Comparison of ENCODE assay signal across 17 cellular contexts in the genomic region with DNA sequence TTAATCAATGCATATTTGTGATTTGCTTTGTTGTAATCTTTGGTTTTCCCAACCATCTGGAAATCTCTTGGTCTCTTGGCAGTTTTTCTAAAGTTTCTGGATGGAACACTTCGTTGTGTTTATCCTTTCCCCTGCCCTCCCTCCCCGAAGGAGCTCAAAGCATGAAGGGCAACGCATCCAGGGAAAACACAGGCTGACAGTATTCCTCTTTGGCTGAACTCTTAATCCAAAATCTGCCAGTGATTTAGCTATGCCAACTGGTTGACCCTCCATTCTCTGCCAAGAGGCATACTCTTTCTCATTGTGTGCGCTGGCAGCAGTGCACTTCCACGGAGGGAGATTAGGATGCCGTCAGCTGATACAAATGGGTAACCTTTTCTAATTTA.
"Had no signal": no experiment of that assay in that cellular context is flagged by ENCODE, and none has a peak within 500 bp of the region (broad histone marks: within the 10 kb centered on the region; RNA-seq: fewer than 3 reads in every experiment).

No MANE protein-coding gene starts in this region.

- H3K4me1 ChIP-seq: transverse colon had no signal

- H3K4me3 Mint-ChIP-seq: activated naive CD4-positive, alpha-beta T cell treated with anti-CD3 and anti-CD28 coated beads, Interleukin-2, amount 50 U/mL, for 24 hours; immature natural killer cell; nephron; stimulated activated effector memory CD8-positive, alpha-beta T cell treated with anti-CD3 and anti-CD28 coated beads, Interleukin-12 subunit alpha, Interleukin-12 subunit beta, amount 100 ng/mL, for 72 hours had no signal

- H3K9me3 Mint-ChIP-seq: activated naive CD4-positive, alpha-beta T cell treated with anti-CD3 and anti-CD28 coated beads, Interleukin-2, amount 50 U/mL, for 24 hours; immature natural killer cell; nephron; stimulated activated effector memory CD8-positive, alpha-beta T cell treated with anti-CD3 and anti-CD28 coated beads, Interleukin-12 subunit alpha, Interleukin-12 subunit beta, amount 100 ng/mL, for 72 hours had no signal

- DNase-seq: activated CD4-positive, alpha-beta T cell treated with anti-CD3 and anti-CD28 coated beads, Interleukin-2, amount 50 U/mL, for 4 hours; activated effector memory CD4-positive, alpha-beta T cell treated with Interleukin-2 at 50 U/mL for 16 hours; activated T-cell treated with anti-CD3 and anti-CD28 coated beads, Interleukin-2, amount 50 U/mL, for 1 hour; amniotic stem cell; effector CD8-positive, alpha-beta T cell; gastrocnemius medialis; immature natural killer cell; mammary epithelial cell; occipital lobe; SHP77 treated with DMSO at 0.1 percent for 48 hours; T-helper 2 cell; transverse colon had no signal

- H3K27me3 Mint-ChIP-seq: activated naive CD4-positive, alpha-beta T cell treated with anti-CD3 and anti-CD28 coated beads, Interleukin-2, amount 50 U/mL, for 24 hours had no signal

- H3K27ac ChIP-seq: coronary artery, gastrocnemius medialis, skin epidermis, transverse colon had no signal

- H3K36me3 Mint-ChIP-seq: activated naive CD4-positive, alpha-beta T cell treated with anti-CD3 and anti-CD28 coated beads, Interleukin-2, amount 50 U/mL, for 24 hours had no signal

- H3K4me3 ChIP-seq: coronary artery, gastrocnemius medialis, skin epidermis, transverse colon had no signal

- H3K27me3 ChIP-seq: gastrocnemius medialis, transverse colon had no signal

- H3K9me3 ChIP-seq: gastrocnemius medialis, transverse colon had no signal

- ATAC-seq: stimulated activated effector memory CD8-positive, alpha-beta T cell treated with anti-CD3 and anti-CD28 coated beads, Interleukin-12 subunit alpha, Interleukin-12 subunit beta, amount 100 ng/mL, for 72 hours had no signal

- H3K27ac Mint-ChIP-seq: activated naive CD4-positive, alpha-beta T cell treated with anti-CD3 and anti-CD28 coated beads, Interleukin-2, amount 50 U/mL, for 24 hours; immature natural killer cell; stimulated activated effector memory CD8-positive, alpha-beta T cell treated with anti-CD3 and anti-CD28 coated beads, Interleukin-12 subunit alpha, Interleukin-12 subunit beta, amount 100 ng/mL, for 72 hours had no signal
